ENCODE assay signal across 23 cellular contexts in genomic region chr11:91495837-91496236, GRCh38.
"Had no signal": no experiment of that assay in that cellular context is flagged by ENCODE, and none has a peak within 500 bp of the region (broad histone marks: within the 10 kb centered on the region; RNA-seq: fewer than 3 reads in every experiment).

No MANE protein-coding gene starts in this region.

- H3K27ac ChIP-seq: foreskin keratinocyte, hepatocyte, left ventricle myocardium inferior, pancreas, spleen, tibial artery, upper lobe of left lung, uterus had no signal

- H3K4me3 ChIP-seq: hepatocyte, left ventricle myocardium inferior, lung, pancreas, spleen, tibial artery, upper lobe of left lung, uterus had no signal

- H3K79me2 ChIP-seq: hepatocyte had no signal

- H3K4me2 ChIP-seq: hepatocyte had no signal

- H2AFZ ChIP-seq: hepatocyte had no signal

- ATAC-seq: foreskin keratinocyte; left cardiac atrium; pancreas; sciatic nerve; stimulated activated memory B cell treated with anti-CD40 and anti-IgM and Interleukin-4, amounts not matched to agents 10 μg/mL and 1 μg/mL and 100 μg/mL, for 72 hours had no signal

- H3K36me3 ChIP-seq: left ventricle myocardium inferior, pancreas, spleen, tibial artery, upper lobe of left lung, uterus had no signal

- H3K4me1 ChIP-seq: foreskin keratinocyte, left ventricle myocardium inferior, pancreas, spleen, tibial artery, upper lobe of left lung, uterus had no signal

- DNase-seq: effector CD4-positive, alpha-beta T cell; endodermal cell; erythroblast; foreskin keratinocyte; head of caudate nucleus; kidney; left cardiac atrium; left ventricle myocardium inferior; mesenchymal stem cell; naive B cell; occipital lobe; pancreas; spleen; stimulated activated CD4-positive, alpha-beta T cell treated with anti-CD3 and anti-CD28 coated beads, Interleukin-15, amount 100 ng/mL, for 24 hours; stimulated activated CD4-positive, alpha-beta T cell treated with anti-CD3 and anti-CD28 coated beads, Interleukin-1b, Interleukin-23, amount 100 ng/mL, for 48 hours; stimulated activated CD4-positive, alpha-beta T cell treated with anti-CD3 and anti-CD28 coated beads, Interleukin-4, amount 100 ng/mL, for 24 hours; tibial artery; upper lobe of left lung; uterus had no signal

- H3K27me3 ChIP-seq: foreskin keratinocyte, hepatocyte, pancreas, spleen, tibial artery, upper lobe of left lung, uterus had no signal

- H3K9me3 ChIP-seq: left ventricle myocardium inferior, pancreas, spleen, tibial artery, upper lobe of left lung, uterus had no signal
